1 cellular context compared by ENCODE assay signal in genomic region chr17:81644976-81645952, GRCh38.
TF ChIP-seq lines count a peak whose summit lies in the region.

No MANE protein-coding gene starts in this region.

TF ChIP-seq in H1, 55 proteins besides CTCF, POLR2A, EP300 and RAD21:
- TF ChIP-seq CTBP2 (IDR thresholded peaks at IDR 0.05; ENCODE audit: borderline replicate concordance, insufficient read depth, insufficient read length, low read length) (no peak), KDM1A (IDR thresholded peaks at IDR 0.05; ENCODE audit: borderline replicate concordance, low read length) (no peak), SAP30 (IDR thresholded peaks at IDR 0.05; ENCODE audit: insufficient read depth, insufficient replicate concordance, low read length) (no peak), SIRT6 (IDR thresholded peaks at IDR 0.05; ENCODE audit: low read length) (no peak), SRF (IDR thresholded peaks at IDR 0.05; ENCODE audit: low read depth, low read length) (no peak), CBX5 (IDR thresholded peaks at IDR 0.05; ENCODE audit: low read depth, low read length) (no peak), RXRA (IDR thresholded peaks at IDR 0.05; ENCODE audit: insufficient read depth, low read depth, low read length) (no peak), NANOG (IDR thresholded peaks at IDR 0.05; ENCODE audit: insufficient read depth, low read depth, low read length, poor library complexity, severe bottlenecking) (no peak), MAFK (IDR thresholded peaks at IDR 0.05; ENCODE audit: low read depth, low read length) (no peak), PHF8 (conservative IDR thresholded peaks at IDR 0.05; ENCODE audit: low read depth, low read length) (no peak), NRF1 (IDR thresholded peaks at IDR 0.05; ENCODE audit: low read depth, low read length) (no peak), BRCA1 (IDR thresholded peaks at IDR 0.05; ENCODE audit: low read depth, low read length) (no peak), BACH1 (IDR thresholded peaks at IDR 0.05; ENCODE audit: low read length) (no peak), FOSL1 (IDR thresholded peaks at IDR 0.05; ENCODE audit: insufficient read depth, low read depth, low read length) (no peak), SIN3A (conservative IDR thresholded peaks at IDR 0.05 in 1 of 2, IDR thresholded peaks at IDR 0.05 in 1 of 2; ENCODE audit: low read depth in 1 of 2, low read length in 2 of 2) (no peak), BCL11A (IDR thresholded peaks at IDR 0.05; ENCODE audit: low read depth in 2 of 2, low read length in 2 of 2) (no peak)
TF ChIP-seq in H1: peak in this region for 0.
